Comparison of ENCODE assay signal across 7 cellular contexts in the genomic region with DNA sequence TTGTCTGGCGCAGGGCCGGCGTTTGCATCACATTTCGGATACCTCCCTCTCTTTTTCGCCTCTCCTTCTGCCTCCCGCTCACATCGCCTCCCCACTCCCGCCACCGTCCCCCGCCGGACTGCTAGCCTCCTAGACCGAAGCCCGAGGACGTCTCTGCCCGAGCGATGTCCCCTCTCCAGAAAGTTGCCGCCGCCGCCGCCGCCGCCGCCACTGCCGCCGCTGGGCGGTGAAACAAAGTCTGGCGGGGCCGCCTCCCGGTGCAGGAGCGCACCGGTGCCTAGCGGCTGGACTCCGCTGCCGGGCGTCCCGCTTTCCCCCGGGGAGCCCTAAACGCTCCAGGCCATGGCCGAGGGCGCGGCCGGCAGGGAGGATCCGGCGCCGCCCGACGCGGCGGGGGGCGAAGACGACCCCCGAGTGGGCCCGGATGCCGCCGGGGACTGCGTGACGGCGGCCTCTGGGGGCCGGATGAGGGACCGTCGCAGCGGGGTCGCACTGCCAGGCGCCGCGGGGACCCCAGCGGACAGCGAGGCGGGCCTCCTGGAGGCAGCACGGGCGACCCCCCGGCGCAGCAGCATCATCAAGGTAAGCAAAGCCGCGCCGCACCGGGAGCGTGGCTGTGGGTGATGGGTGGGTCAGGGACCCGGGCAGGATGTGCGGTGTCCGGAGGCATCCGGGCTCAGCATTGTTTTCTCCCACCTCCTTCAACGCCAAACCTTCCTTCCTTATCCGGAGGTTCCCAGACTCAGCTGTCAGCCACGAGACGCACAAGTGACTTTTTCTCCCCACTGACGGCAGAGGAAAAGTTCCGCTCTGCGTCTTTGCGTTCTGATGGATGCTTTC.
DNase-seq lines count a peak whose midpoint lies in the region; ATAC-seq and TF ChIP-seq lines count a peak whose summit lies in the region.

No MANE protein-coding gene starts in this region.

- H3K9ac ChIP-seq in SK-N-MC (ENCODE audit: insufficient read length) = no peak overlapping the region

- TF ChIP-seq CTCF in brain microvascular endothelial cell (IDR thresholded peaks at IDR 0.05; ENCODE audit: low read depth, low read length, missing control alignments) = no peak

- no peaks in the 10 kb centered on the region for H3K9me3 ChIP-seq in SK-N-MC (ENCODE audit: low read depth, low read length)

- H3K27ac ChIP-seq in SK-N-MC (no peak overlapping the region), brain microvascular endothelial cell (no peak overlapping the region)

- peaks cover 10% of the 10 kb centered on the region for H3K27me3 ChIP-seq in brain microvascular endothelial cell (replicated peaks)

- H3K36me3 ChIP-seq in SK-N-MC (ENCODE audit: insufficient read depth, low read length) (no peaks in the 10 kb centered on the region), brain microvascular endothelial cell (replicated peaks) (no peaks in the 10 kb centered on the region)

- DNase-seq in SK-N-MC (ENCODE audit: low read depth, low spot score) (no peak), brain microvascular endothelial cell (no peak), iPS-NIHi7 (ENCODE audit: extremely low spot score) (peak; percentile 25), epidermal melanocyte (ENCODE audit: insufficient read length, low spot score) (no peak)
- DNase-seq in stimulated activated CD4-positive, alpha-beta T cell treated with anti-CD3 and anti-CD28 coated beads, Interleukin-12 subunit alpha, Interleukin-12 subunit beta, amount 100 ng/mL, for 4 hours = peak; percentile 30

- H3K4me3 ChIP-seq in SK-N-MC (peak overlapping the region; percentile 82), brain microvascular endothelial cell (ENCODE audit: low read depth, low read length) (peak overlapping the region; percentile 65)

- in situ Hi-C loops in brain microvascular endothelial cell (cut with HindIII; ENCODE audit: low pct_ligation_motif_present, low sequenced_read_pairs) = no loop called here

- ATAC-seq in GM18508 (IDR thresholded peaks at IDR 0.05; ENCODE audit: insufficient read depth, unreplicated experiment) (peak; percentile 6), HG02798 (IDR thresholded peaks at IDR 0.05; ENCODE audit: poor library complexity, unreplicated experiment) (peak; percentile 39)

Comparison
In these comparisons a context has a peak if more than half of its experiments do, and no peak if none do; other contexts are left out.
1. DNase-seq: peak in iPS-NIHi7 (single experiment) and stimulated activated CD4-positive, alpha-beta T cell treated with anti-CD3 and anti-CD28 coated beads, Interleukin-12 subunit alpha, Interleukin-12 subunit beta, amount 100 ng/mL, for 4 hours (single experiment); none in SK-N-MC (single experiment), brain microvascular endothelial cell (single experiment) and epidermal melanocyte (single experiment).